ENCODE assay signal across 26 cellular contexts in genomic region chr11:129365816-129366215, GRCh38. TPM values are rescaled to one million over a fixed set of nuclear protein-coding genes. Genes with fewer than 3 reads are reported as not detected.
DNase-seq lines count a peak whose midpoint lies in the region; ATAC-seq and TF ChIP-seq lines count a peak whose summit lies in the region.
"Had no signal": no experiment of that assay in that cellular context is flagged by ENCODE, and none has a peak within 500 bp of the region (broad histone marks: within the 10 kb centered on the region; RNA-seq: fewer than 3 reads in every experiment).

No MANE protein-coding gene starts in this region.

- peaks cover under 1% of the 10 kb centered on the region for H3K9me3 Mint-ChIP-seq in MCF 10A (ENCODE audit: unreplicated experiment)
- H3K9me3 Mint-ChIP-seq in mesothelial cell of epicardium, result peaks cover 4% of the 10 kb centered on the region
- H3K9me3 Mint-ChIP-seq: CD8-positive, alpha-beta memory T cell; HFFc6 had no signal

- TF ChIP-seq POLR2A in adrenal gland (IDR thresholded peaks at IDR 0.05), result no peak

- peaks cover 6% of the 10 kb centered on the region for H3K4me1 Mint-ChIP-seq in MCF 10A (ENCODE audit: insufficient read depth, unreplicated experiment)
- H3K4me1 Mint-ChIP-seq in mesothelial cell of epicardium, result peaks cover 51% of the 10 kb centered on the region
- H3K4me1 Mint-ChIP-seq: CD8-positive, alpha-beta memory T cell had no signal

- H3K27me3 ChIP-seq in mammary epithelial cell (ENCODE audit: insufficient read depth, low read length) (peaks cover 26% of the 10 kb centered on the region), adrenal gland (peaks cover 41% of the 10 kb centered on the region), Karpas-422 (ENCODE audit: low read length) (no peaks in the 10 kb centered on the region)

- H3K4me1 ChIP-seq in mammary epithelial cell (ENCODE audit: insufficient read depth, low read length) (peaks cover 4% of the 10 kb centered on the region), adrenal gland (replicated peaks in 1 of 2) (no peaks in the 10 kb centered on the region), Karpas-422 (ENCODE audit: low read length) (no peaks in the 10 kb centered on the region)

- H4K20me1 ChIP-seq in mammary epithelial cell (ENCODE audit: insufficient read depth, low read length) (no peaks in the 10 kb centered on the region), Karpas-422 (ENCODE audit: insufficient read depth, low read depth, low read length) (no peaks in the 10 kb centered on the region)

- DNase-seq in mammary epithelial cell (peak; percentile 66), MCF 10A (ENCODE audit: unreplicated experiment) (no peak), SK-MEL-5 (ENCODE audit: low read depth, low spot score) (peak; percentile 10), mesothelial cell of epicardium (ENCODE audit: low spot score in 2 of 2, unreplicated experiment in 2 of 2) (no peak), adrenal gland (no peak), Karpas-422 (no peak)
- no peak for DNase-seq in activated CD4-positive, alpha-beta T cell treated with anti-CD3 and anti-CD28 coated beads, Interleukin-2, amount 50 U/mL, for 1 hour
- DNase-seq: CD8-positive, alpha-beta memory T cell; GDM1; HFFc6; NCI-H1105 treated with DMSO at 0.1 percent for 48 hours; NCI-H1694; NCI-H2081; NCI-H2171; NCI-H345; NCI-H524; NCI-H82; SHP77; SW 1271 had no signal

- H3K79me2 ChIP-seq in mammary epithelial cell (ENCODE audit: insufficient read depth, low read length) (no peaks in the 10 kb centered on the region), Karpas-422 (ENCODE audit: low read length) (no peaks in the 10 kb centered on the region)

- no peak for TF ChIP-seq CTCF in mammary epithelial cell (conservative IDR thresholded peaks at IDR 0.05 in 1 of 2, IDR thresholded peaks at IDR 0.05 in 1 of 2; ENCODE audit: extremely low read depth in 1 of 2, insufficient read depth in 1 of 2, low read depth in 1 of 2, low read length in 2 of 2)
- TF ChIP-seq CTCF in MCF 10A (IDR thresholded peaks at IDR 0.05; ENCODE audit: unreplicated experiment), result no peak
- no peak for TF ChIP-seq CTCF in mesothelial cell of epicardium (IDR thresholded peaks at IDR 0.05; ENCODE audit: unreplicated experiment)
- no peak for TF ChIP-seq CTCF in adrenal gland (IDR thresholded peaks at IDR 0.05)

- H3K9me2 ChIP-seq in Karpas-422 (replicated peaks; ENCODE audit: insufficient read depth, low read length), result no peaks in the 10 kb centered on the region

- no peak overlapping the region for H3K4me2 ChIP-seq in mammary epithelial cell (ENCODE audit: insufficient read depth, low read depth, low read length)
- no peak overlapping the region for H3K4me2 ChIP-seq in Karpas-422 (ENCODE audit: low read depth, low read length, poor library complexity, severe bottlenecking)

- H3K4me3 ChIP-seq in mammary epithelial cell (replicated peaks in 1 of 3; ENCODE audit: insufficient read depth in 1 of 3, low read depth in 2 of 3, low read length in 3 of 3), result no peak overlapping the region
- no peak overlapping the region for H3K4me3 ChIP-seq in adrenal gland
- H3K4me3 ChIP-seq in Karpas-422 (ENCODE audit: low read length), result no peak overlapping the region
- H3K4me3 ChIP-seq: K562, SK-N-MC had no signal

- H3K36me3 ChIP-seq in mammary epithelial cell (ENCODE audit: insufficient read depth, low read length) (no peaks in the 10 kb centered on the region), adrenal gland (replicated peaks in 1 of 2) (no peaks in the 10 kb centered on the region), Karpas-422 (ENCODE audit: insufficient read depth, low read length) (no peaks in the 10 kb centered on the region)

- no TSS peak for BruUV-seq in mammary epithelial cell (replicated peaks; lab: Mats Ljungman, UMichigan)
- no TSS peak for BruUV-seq in MCF 10A (replicated peaks; lab: Mats Ljungman, UMichigan)

- 0% methylated on average over 1 of the region's 1 CpG for WGBS in mammary epithelial cell (ENCODE audit: low coverage, missing lambda C conversion rate)
- WGBS in adrenal gland, 4 donors, result 61 to 71% (median 68%) methylated on average over 1 of the region's 1 CpG

- POLR2A ChIA-PET in MCF 10A (lab: Yijun Ruan, JAX), result interaction anchor here (0.7 to 1.6 kb wide), 3 partner anchors 10 to 373 kb away, joined by 3 to 4 read pairs (median 3); partner anchors contain the start of gene BARX2

- no peak overlapping the region for H3K9ac ChIP-seq in mammary epithelial cell (ENCODE audit: insufficient read depth, low read length)
- H3K9ac ChIP-seq in Karpas-422 (ENCODE audit: low read length), result no peak overlapping the region

- H3K27ac Mint-ChIP-seq in MCF 10A (ENCODE audit: low read depth, unreplicated experiment) (no peak overlapping the region), mesothelial cell of epicardium (peak overlapping the region; percentile 58)
- H3K27ac Mint-ChIP-seq: CD8-positive, alpha-beta memory T cell; HFFc6 had no signal

- H3K27ac ChIP-seq in mammary epithelial cell (ENCODE audit: insufficient read depth, low read depth, low read length) (no peak overlapping the region), adrenal gland (no peak overlapping the region), Karpas-422 (ENCODE audit: low read length) (no peak overlapping the region)
- H3K27ac ChIP-seq: 22Rv1, C4-2B, SK-N-MC had no signal

- H2AFZ ChIP-seq in mammary epithelial cell (ENCODE audit: low read depth, low read length) (no peak overlapping the region), Karpas-422 (ENCODE audit: low read length) (no peak overlapping the region)

- in situ Hi-C loops in mammary epithelial cell (cut with MboI; ENCODE audit: low sequenced_read_pairs in 2 of 2), result loop anchor here in 1 of 2 donors (5.0 kb wide), 1 partner anchor 381 kb away; no protein-coding TSS in a partner anchor
- in situ Hi-C loops in SK-MEL-5 (cut with HindIII; ENCODE audit: low pct_unique_long_range_greater_than_20kb, low sequenced_read_pairs), result no loop called here

- dilution Hi-C loops in mammary epithelial cell (cut with HindIII; ENCODE audit: low sequenced_read_pairs), result no loop called here

- CTCF ChIA-PET in mammary epithelial cell (lab: Charles Lee; ENCODE audit: low non-redundant PET) (interaction anchor here (0.6 kb wide), 1 partner anchor 679 kb away, joined by 4 read pairs; no protein-coding TSS in a partner anchor), MCF 10A (lab: Yijun Ruan, JAX) (interaction anchor here (0.6 to 6.3 kb wide), 6 partner anchors 10 to 481 kb away, joined by 3 to 169 read pairs (median 3); partner anchors contain the start of gene BARX2)

- H3K36me3 Mint-ChIP-seq in MCF 10A (ENCODE audit: insufficient read depth, unreplicated experiment) (no peaks in the 10 kb centered on the region), mesothelial cell of epicardium (no peaks in the 10 kb centered on the region)
- H3K36me3 Mint-ChIP-seq: CD8-positive, alpha-beta memory T cell had no signal

- H3K9me3 ChIP-seq in mammary epithelial cell (replicated peaks; ENCODE audit: insufficient read depth, low read length) (no peaks in the 10 kb centered on the region), adrenal gland (replicated peaks in 1 of 3) (no peaks in the 10 kb centered on the region), Karpas-422 (ENCODE audit: low read length) (no peaks in the 10 kb centered on the region)

- H3K4me3 Mint-ChIP-seq in MCF 10A (ENCODE audit: unreplicated experiment) (no peak overlapping the region), mesothelial cell of epicardium (no peak overlapping the region)
- H3K4me3 Mint-ChIP-seq: CD8-positive, alpha-beta memory T cell; HFFc6 had no signal

- H3K27me3 Mint-ChIP-seq in MCF 10A (ENCODE audit: insufficient read depth, unreplicated experiment) (peaks cover 61% of the 10 kb centered on the region), mesothelial cell of epicardium (ENCODE audit: low read depth) (peaks cover 29% of the 10 kb centered on the region)

- ATAC-seq in GM21390 (IDR thresholded peaks at IDR 0.05; ENCODE audit: unreplicated experiment), result no peak
- ATAC-seq: HepG2, K562 had no signal

- intact Hi-C loops in mammary epithelial cell (cut with micrococcal nuclease), result no loop called here
- intact Hi-C loops in MCF 10A (cut with micrococcal nuclease), result loop anchor here (10.0 kb wide), 1 partner anchor 481 kb away; no protein-coding TSS in a partner anchor
- intact Hi-C loops in adrenal gland (cut with DNase I), result no loop called here

RNA-seq across cellular contexts. Expression of gene BARX2, which starts 9.8 kb away (rescaled TPM):
- total RNA-seq in mammary epithelial cell (under 1 TPM in 1 of 2 donors, not detected in 1; 0.17 TPM), MCF 10A (2022) (not detected in 2 replicates), mesothelial cell of epicardium (59.8 to 73.5 TPM (median 69.9 TPM) in 3 replicates), adrenal gland (not detected)
- polyA plus RNA-seq in mammary epithelial cell (0.02 TPM), adrenal gland (under 1 TPM in 1 of 3 donors, not detected in 2; 0.07 TPM)
- not detected for polyA minus RNA-seq in mammary epithelial cell
- total RNA-seq in SK-MEL-5 (2014; rRNA removed; shearing (Covaris generic)), result not detected in 2 replicates
- polyA plus RNA-seq in SK-MEL-5 (2015; cell fraction: cytosol; rRNA removed), result not detected in 2 replicates
- not detected in 2 replicates for polyA plus RNA-seq in SK-MEL-5 (2015; cell fraction: nucleus; rRNA removed)
- not detected in 2 replicates for total RNA-seq in Karpas-422 (2014; rRNA removed; shearing (Covaris generic); ENCODE audit: low replicate concordance)
- total RNA-seq: CD8-positive, alpha-beta memory T cell; HepG2; HFFc6; K562 had no signal
- polyA plus RNA-seq: AG04450; CD8-positive, alpha-beta memory T cell; HepG2; K562 had no signal

Comparison
In these comparisons a context has a peak if more than half of its experiments do, and no peak if none do; other contexts are left out.
1. DNase-seq: peak in mammary epithelial cell (single experiment) and SK-MEL-5 (single experiment); none in MCF 10A (single experiment), mesothelial cell of epicardium (0 of 2), adrenal gland (0 of 7), activated CD4-positive, alpha-beta T cell treated with anti-CD3 and anti-CD28 coated beads, Interleukin-2, amount 50 U/mL, for 1 hour (single experiment) and Karpas-422 (single experiment).
2. RNA of gene BARX2, which starts 9.8 kb away (total RNA-seq): 59.8 to 73.5 TPM in mesothelial cell of epicardium; 0.17 TPM in mammary epithelial cell, not detected in MCF 10A, not detected in SK-MEL-5, not detected in adrenal gland and not detected in Karpas-422; every median in the first group is over 10 times any median in the second.